8 cellular contexts compared by ENCODE assay signal in genomic region chr7:146885231-146885630, GRCh38.
"Had no signal": no experiment of that assay in that cellular context is flagged by ENCODE, and none has a peak within 500 bp of the region (broad histone marks: within the 10 kb centered on the region; RNA-seq: fewer than 3 reads in every experiment).

No MANE protein-coding gene starts in this region.

- FAIRE-seq: HTR-8/SVneo had no signal

- H3K4me3 ChIP-seq: GM23248 had no signal

- H3K9ac ChIP-seq: GM23248, KMS-11 had no signal

- DNase-seq: GM23248, GOT3, H9, HCEC 1CT, IMR-90, KBM-7 had no signal

- H3K27ac ChIP-seq: GM23248, KMS-11 had no signal
